In genomic region chr11:45852018-45852711, GRCh38 we compare ENCODE assay signal across 10 cellular contexts. TPM values are rescaled to one million over a fixed set of nuclear protein-coding genes. Genes with fewer than 3 reads are reported as not detected.
DNase-seq lines count a peak whose midpoint lies in the region; ATAC-seq, FAIRE-seq and TF ChIP-seq lines count a peak whose summit lies in the region.
"Had no signal": no experiment of that assay in that cellular context is flagged by ENCODE, and none has a peak within 500 bp of the region (broad histone marks: within the 10 kb centered on the region; RNA-seq: fewer than 3 reads in every experiment).

No MANE protein-coding gene starts in this region.

- DNase-seq in adipocyte (ENCODE audit: low read depth) (no peak), kidney (no peak), NCI-H2171 (lab: John Stamatoyannopoulos, UW) (no peak), COLO829 (ENCODE audit: low spot score) (no peak), NCI-H526 (lab: John Stamatoyannopoulos, UW) (no peak), foreskin fibroblast (no peak)
- DNase-seq: DMS79, NCI-H1105 had no signal

- no peaks in the 10 kb centered on the region for H3K27me3 ChIP-seq in adipocyte (replicated peaks; ENCODE audit: control insufficient read depth, insufficient read depth, low read length)
- no peaks in the 10 kb centered on the region for H3K27me3 ChIP-seq in subcutaneous abdominal adipose tissue (ENCODE audit: control insufficient read depth in 5 of 5, insufficient read depth in 4 of 5, low read length in 5 of 5)

- intact Hi-C loops in kidney (cut with DNase I), result no loop called here

- peak overlapping the region; percentile 62 for H3K4me3 ChIP-seq in adipocyte (ENCODE audit: low read length)
- H3K4me3 ChIP-seq in kidney (ENCODE audit: low read length in 2 of 2), result no peak overlapping the region
- peak overlapping the region in 4 of 5 donors; percentile 12 to 62 (median 26) for H3K4me3 ChIP-seq in subcutaneous abdominal adipose tissue (ENCODE audit: low read depth in 1 of 5, low read length in 5 of 5)
- no peak overlapping the region for H3K4me3 ChIP-seq in foreskin fibroblast (ENCODE audit: low read depth in 1 of 2, low read length in 2 of 2)

- H3K9ac ChIP-seq in adipocyte (ENCODE audit: low read length), result peak overlapping the region; percentile 75
- H3K9ac ChIP-seq in kidney (ENCODE audit: low read length in 2 of 2), result peak overlapping the region in 1 of 2 donors; percentile 52
- H3K9ac ChIP-seq in subcutaneous abdominal adipose tissue (ENCODE audit: low read length in 5 of 5), result peak overlapping the region; percentile 53 to 85 (median 69)

- FAIRE-seq in kidney (lab: Jason Lieb, UNC), result no peak

- TF ChIP-seq CTCF in kidney (IDR thresholded peaks at IDR 0.05; ENCODE audit: borderline replicate concordance, extremely low read depth, insufficient read depth) (no peak), foreskin fibroblast (IDR thresholded peaks at IDR 0.05; ENCODE audit: low read depth, low read length) (no peak)

- ATAC-seq in GM21723 (IDR thresholded peaks at IDR 0.05; ENCODE audit: unreplicated experiment), result peak; percentile 31

- H3K4me1 ChIP-seq in adipocyte (ENCODE audit: control insufficient read depth, insufficient read depth, low read length), result peaks cover 80% of the 10 kb centered on the region
- peaks cover 46 to 52% of the 10 kb centered on the region in 2 donors for H3K4me1 ChIP-seq in kidney (ENCODE audit: control insufficient read depth in 1 of 2, insufficient read depth in 1 of 2, low read depth in 1 of 2, low read length in 2 of 2)
- H3K4me1 ChIP-seq in subcutaneous abdominal adipose tissue (ENCODE audit: control insufficient read depth in 5 of 5, insufficient read depth in 5 of 5, low read length in 5 of 5), result peaks cover 28 to 95% (median 89%) of the 10 kb centered on the region in 5 donors

- H3K27ac ChIP-seq in kidney (ENCODE audit: low read depth in 2 of 2, low read length in 2 of 2) (peak overlapping the region; percentile 66 to 69), subcutaneous abdominal adipose tissue (ENCODE audit: low read depth, low read length) (peak overlapping the region; percentile 100)

- no peaks in the 10 kb centered on the region for H3K9me3 ChIP-seq in adipocyte (ENCODE audit: control insufficient read depth, low read length)
- H3K9me3 ChIP-seq in kidney (ENCODE audit: control insufficient read depth in 1 of 2, low read length in 2 of 2), result no peaks in the 10 kb centered on the region
- no peaks in the 10 kb centered on the region for H3K9me3 ChIP-seq in subcutaneous abdominal adipose tissue (ENCODE audit: control insufficient read depth in 5 of 5, low read length in 5 of 5)

- H3K36me3 ChIP-seq in adipocyte (ENCODE audit: control insufficient read depth, insufficient read depth, low read length, severe bottlenecking) (peaks cover 9% of the 10 kb centered on the region), kidney (ENCODE audit: control insufficient read depth in 1 of 2, insufficient read depth in 2 of 2, low read length in 2 of 2) (peaks cover 4 to 13% of the 10 kb centered on the region in 2 donors), subcutaneous abdominal adipose tissue (ENCODE audit: control insufficient read depth in 5 of 5, insufficient read depth in 5 of 5, low read length in 5 of 5) (peaks cover 3 to 18% (median 12%) of the 10 kb centered on the region in 5 donors)

RNA-seq across cellular contexts. Expression of gene CRY2, which starts 4.9 kb away (rescaled TPM):
- 44.5 TPM for total RNA-seq in kidney
- polyA plus RNA-seq in kidney (ENCODE audit: insufficient read depth, low read depth, low replicate concordance), result 20.7 TPM

RNA-seq across cellular contexts. Expression of gene MAPK8IP1, which starts 33.3 kb away (rescaled TPM):
- total RNA-seq in kidney, result 15.7 TPM
- 24.8 TPM for polyA plus RNA-seq in kidney (ENCODE audit: insufficient read depth, low read depth, low replicate concordance)

RNA-seq across cellular contexts. Expression of gene SLC35C1, which starts 47.2 kb away (rescaled TPM):
- total RNA-seq in kidney, result 20.6 TPM
- 5.7 TPM for polyA plus RNA-seq in kidney (ENCODE audit: insufficient read depth, low read depth, low replicate concordance)

RNA-seq across cellular contexts. Expression of gene FREY1, which starts 54.9 kb away (rescaled TPM):
- 1.0 TPM for total RNA-seq in kidney
- polyA plus RNA-seq in kidney (ENCODE audit: insufficient read depth, low read depth, low replicate concordance), result 0.99 TPM

Comparison
In these comparisons a context has a peak if more than half of its experiments do, and no peak if none do; other contexts are left out.
1. H3K4me3 ChIP-seq: peak in adipocyte (single experiment) and subcutaneous abdominal adipose tissue (4 of 5); none in kidney (0 of 2) and foreskin fibroblast (0 of 2).